ENCODE assay signal across 23 cellular contexts in genomic region chr12:42786400-42786799, GRCh38.
DNase-seq lines count a peak whose midpoint lies in the region; ATAC-seq, FAIRE-seq and TF ChIP-seq lines count a peak whose summit lies in the region.
"Had no signal": no experiment of that assay in that cellular context is flagged by ENCODE, and none has a peak within 500 bp of the region (broad histone marks: within the 10 kb centered on the region; RNA-seq: fewer than 3 reads in every experiment).

No MANE protein-coding gene starts in this region.

- H3K18ac ChIP-seq in mesendoderm (ENCODE audit: low read length) = no peak overlapping the region

- no peak overlapping the region for H3K23ac ChIP-seq in mesendoderm (ENCODE audit: low read length)

- no peak overlapping the region for H4K8ac ChIP-seq in mesendoderm (ENCODE audit: low read depth, low read length)

- FAIRE-seq in RCC 7860 (lab: Jason Lieb, UNC) (peak; percentile 69), GM12891 (lab: Jason Lieb, UNC) (no peak)
- FAIRE-seq: GM12878, GM18507, H1, HepG2 had no signal

- TF ChIP-seq CTCF in osteoblast (IDR thresholded peaks at IDR 0.05; ENCODE audit: extremely low read depth, low read depth, low read length) (no peak), uterus (IDR thresholded peaks at IDR 0.05) (no peak)

- no peak for TF ChIP-seq POLR2A in uterus (IDR thresholded peaks at IDR 0.05)
- TF ChIP-seq POLR2A in GM12891 (IDR thresholded peaks at IDR 0.05; ENCODE audit: low read depth, low read length) = no peak

- H3K79me1 ChIP-seq in mesendoderm (ENCODE audit: low read length) = no peaks in the 10 kb centered on the region

- H3K4me2 ChIP-seq in mesendoderm (ENCODE audit: low read length) (no peak overlapping the region), osteoblast (ENCODE audit: insufficient read depth, low read length) (peak overlapping the region; percentile 11)
- H3K4me2 ChIP-seq: KMS-11 had no signal

- H3K27ac ChIP-seq in mesendoderm (ENCODE audit: low read depth, low read length) (no peak overlapping the region), osteoblast (ENCODE audit: low read depth, low read length) (no peak overlapping the region), uterus (no peak overlapping the region)
- H3K27ac ChIP-seq: KMS-11, SJSA1 had no signal

- no peak overlapping the region for H2BK15ac ChIP-seq in mesendoderm (replicated peaks; ENCODE audit: low read depth)

- ATAC-seq in HG03097 (IDR thresholded peaks at IDR 0.05; ENCODE audit: low FRiP score, unreplicated experiment) = no peak
- ATAC-seq: GM12878, HepG2 had no signal

- no peak overlapping the region for H4K5ac ChIP-seq in mesendoderm (ENCODE audit: low read length)

- H2AFZ ChIP-seq in osteoblast (ENCODE audit: low read length) = no peak overlapping the region

- no peak overlapping the region for H2BK5ac ChIP-seq in mesendoderm (ENCODE audit: low read length)

- H3K36me3 ChIP-seq in mesendoderm (ENCODE audit: control insufficient read depth, insufficient read depth, low read length) (no peaks in the 10 kb centered on the region), osteoblast (ENCODE audit: insufficient read depth, low read length) (no peaks in the 10 kb centered on the region), uterus (no peaks in the 10 kb centered on the region)
- H3K36me3 ChIP-seq: SJSA1 had no signal

- peak overlapping the region; percentile 94 for H2BK120ac ChIP-seq in mesendoderm (ENCODE audit: low read depth, low read length)

- WGBS in mesendoderm (ENCODE audit: extremely low coverage, insufficient coverage, low lambda C conversion rate) = no CpG with 5 or more reads among the region's 3 CpGs

- no peak overlapping the region for H3K9ac ChIP-seq in mesendoderm (ENCODE audit: low read length)
- H3K9ac ChIP-seq: KMS-11 had no signal

- H4K20me1 ChIP-seq in osteoblast (ENCODE audit: insufficient read depth, low read length) = no peaks in the 10 kb centered on the region

- no peaks in the 10 kb centered on the region for H3K27me3 ChIP-seq in mesendoderm (ENCODE audit: insufficient read depth, low read length, poor library complexity)
- H3K27me3 ChIP-seq in osteoblast (ENCODE audit: insufficient read depth, low read length) = peaks cover 6% of the 10 kb centered on the region
- no peaks in the 10 kb centered on the region for H3K27me3 ChIP-seq in uterus
- H3K27me3 ChIP-seq: SJSA1 had no signal

- no peaks in the 10 kb centered on the region for H3K79me2 ChIP-seq in mesendoderm (ENCODE audit: control insufficient read depth, insufficient read depth, low read length)
- no peaks in the 10 kb centered on the region for H3K79me2 ChIP-seq in osteoblast (ENCODE audit: insufficient read depth, low read length)

- no peak overlapping the region for H2AK5ac ChIP-seq in mesendoderm (ENCODE audit: low read length)

- H3K9me3 ChIP-seq in osteoblast (ENCODE audit: low read depth, low read length) (no peaks in the 10 kb centered on the region), uterus (no peaks in the 10 kb centered on the region)
- H3K9me3 ChIP-seq: SJSA1 had no signal

- H3K4me3 ChIP-seq in mesendoderm (ENCODE audit: low read length) (no peak overlapping the region), osteoblast (ENCODE audit: insufficient read depth, low read length) (no peak overlapping the region), uterus (no peak overlapping the region)
- H3K4me3 ChIP-seq: GM12878, SJSA1 had no signal

- DNase-seq in EL (peak; percentile 47), RCC 7860 (ENCODE audit: low spot score) (peak; percentile 36), mesendoderm (no peak), osteoblast (ENCODE audit: insufficient read length, low spot score, missing footprints) (no peak), uterus (no peak), GM12891 (ENCODE audit: insufficient read length, low spot score) (no peak)
- DNase-seq in activated CD4-positive, alpha-beta T cell treated with anti-CD3 and anti-CD28 coated beads for 4 hours = no peak
- DNase-seq: COR-L47, DMS 273 treated with DMSO at 0.1 percent for 48 hours, DND-41, GF-D8, NCI-H1048, NCI-H1436, NCI-H1930, NCI-H345, NCI-H524 treated with DMSO at 0.1 percent for 48 hours had no signal

- H3K4me1 ChIP-seq in mesendoderm (ENCODE audit: control insufficient read depth, low read depth, low read length) (peaks cover 14% of the 10 kb centered on the region), osteoblast (ENCODE audit: insufficient read depth, low read length) (peaks cover 18% of the 10 kb centered on the region), uterus (no peaks in the 10 kb centered on the region)

- intact Hi-C loops in uterus (cut with DNase I; ENCODE audit: low total_unique reads) = no loop called here

- H3K4ac ChIP-seq in mesendoderm (ENCODE audit: low read depth, low read length) = no peak overlapping the region

- no peak overlapping the region for H3K56ac ChIP-seq in mesendoderm (ENCODE audit: low read length)

TF ChIP-seq in GM12891, 5 proteins besides CTCF, POLR2A, EP300 and RAD21:
- TF ChIP-seq TAF1 (IDR thresholded peaks at IDR 0.05; ENCODE audit: low read depth, low read length) = no peak
- TF ChIP-seq PAX5 (IDR thresholded peaks at IDR 0.05; ENCODE audit: insufficient read depth, low read length, severe bottlenecking) = no peak
- TF ChIP-seq SPI1 (IDR thresholded peaks at IDR 0.05; ENCODE audit: low read depth, low read length) = no peak
- no peak for TF ChIP-seq POU2F2 (IDR thresholded peaks at IDR 0.05; ENCODE audit: low read depth, low read length)
- TF ChIP-seq POLR2AphosphoS5 (IDR thresholded peaks at IDR 0.05; ENCODE audit: low read depth, low read length) = no peak

Comparison
In these comparisons a context has a peak if more than half of its experiments do, and no peak if none do; other contexts are left out.
1. DNase-seq: peak in EL (single experiment) and RCC 7860 (single experiment); none in mesendoderm (single experiment), osteoblast (single experiment), activated CD4-positive, alpha-beta T cell treated with anti-CD3 and anti-CD28 coated beads for 4 hours (0 of 2), uterus (0 of 2) and GM12891 (single experiment).